In the genomic region with DNA sequence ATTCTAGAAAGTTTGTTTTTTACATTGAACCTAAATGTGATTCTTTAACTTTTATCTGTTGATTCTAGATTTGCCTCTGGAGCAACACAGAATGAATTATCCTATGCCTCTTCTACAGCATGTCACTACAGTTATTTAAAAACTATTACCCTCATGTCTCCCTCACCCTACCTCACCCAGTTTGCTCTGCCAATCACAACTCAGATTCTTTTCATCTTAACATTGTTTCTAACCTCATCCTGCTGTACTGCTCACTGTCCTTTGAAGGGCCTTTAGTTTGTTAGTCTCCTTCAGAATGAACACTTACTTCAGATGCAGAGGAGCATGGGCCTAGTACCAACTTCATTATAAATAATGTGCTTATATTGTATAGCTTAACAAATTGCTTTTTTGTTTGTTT, we compare ENCODE assay signal across 18 cellular contexts. TPM values are rescaled to one million over a fixed set of nuclear protein-coding genes. Genes with fewer than 3 reads are reported as not detected.
DNase-seq lines count a peak whose midpoint lies in the region; ATAC-seq lines count a peak whose summit lies in the region.
"Had no signal": no experiment of that assay in that cellular context is flagged by ENCODE, and none has a peak within 500 bp of the region (broad histone marks: within the 10 kb centered on the region; RNA-seq: fewer than 3 reads in every experiment).

No MANE protein-coding gene starts in this region.

- no peaks in the 10 kb centered on the region for H3K27me3 Mint-ChIP-seq in activated T-cell treated with anti-CD3 and anti-CD28 coated beads, Interleukin-2, amount 50 U/mL, for 72 hours (ENCODE audit: low read depth)
- H3K27me3 Mint-ChIP-seq in CD4-positive, alpha-beta memory T cell, result no peaks in the 10 kb centered on the region
- H3K27me3 Mint-ChIP-seq in activated CD8-positive, alpha-beta T cell treated with anti-CD3 and anti-CD28 coated beads, Interleukin-2, amount 10 ng/mL, durations not matched to agents 7 days and 5 days (ENCODE audit: low read depth), result no peaks in the 10 kb centered on the region
- H3K27me3 Mint-ChIP-seq in naive thymus-derived CD4-positive, alpha-beta T cell, result no peaks in the 10 kb centered on the region
- H3K27me3 Mint-ChIP-seq: activated CD8-positive, alpha-beta memory T cell treated with anti-CD3 and anti-CD28 coated beads, Interleukin-2, amount 10 ng/mL, durations not matched to agents 7 days and 5 days had no signal

- H3K27ac ChIP-seq in CD4-positive, alpha-beta memory T cell (ENCODE audit: low read depth, low read length), result no peak overlapping the region
- H3K27ac ChIP-seq in naive thymus-derived CD4-positive, alpha-beta T cell (ENCODE audit: low read depth, low read length), result peak overlapping the region; percentile 41
- no peak overlapping the region for H3K27ac ChIP-seq in effector memory CD4-positive, alpha-beta T cell (ENCODE audit: insufficient read depth, low read length, poor library complexity, severe bottlenecking)

- peak overlapping the region; percentile 80 for H3K27ac Mint-ChIP-seq in activated T-cell treated with anti-CD3 and anti-CD28 coated beads, Interleukin-2, amount 50 U/mL, for 72 hours
- H3K27ac Mint-ChIP-seq in CD4-positive, alpha-beta memory T cell, result peak overlapping the region in 6 of 7 donors; percentile 8 to 82 (median 58)
- H3K27ac Mint-ChIP-seq in activated CD8-positive, alpha-beta T cell treated with anti-CD3 and anti-CD28 coated beads, Interleukin-2, amount 10 ng/mL, durations not matched to agents 7 days and 5 days, result peak overlapping the region; percentile 10
- peak overlapping the region in 8 of 9 donors; percentile 10 to 63 (median 44) for H3K27ac Mint-ChIP-seq in naive thymus-derived CD4-positive, alpha-beta T cell
- H3K27ac Mint-ChIP-seq: mesothelial cell of epicardium had no signal

- intact Hi-C loops in CD4-positive, alpha-beta memory T cell (cut with micrococcal nuclease), result no loop called here
- intact Hi-C loops in naive thymus-derived CD4-positive, alpha-beta T cell (cut with micrococcal nuclease), result loop anchor here in 1 of 2 donors (1.0 kb wide), 1 partner anchor 9 kb away; no protein-coding TSS in a partner anchor

- no peaks in the 10 kb centered on the region for H3K27me3 ChIP-seq in CD4-positive, alpha-beta memory T cell (ENCODE audit: insufficient read depth, low read length)
- H3K27me3 ChIP-seq in naive thymus-derived CD4-positive, alpha-beta T cell (ENCODE audit: control insufficient read depth in 2 of 2, insufficient read depth in 2 of 2, low read length in 2 of 2), result no peaks in the 10 kb centered on the region
- no peaks in the 10 kb centered on the region for H3K27me3 ChIP-seq in effector memory CD4-positive, alpha-beta T cell (replicated peaks; ENCODE audit: control insufficient read depth, insufficient read depth, low read length, poor library complexity, severe bottlenecking)
- no peaks in the 10 kb centered on the region for H3K27me3 ChIP-seq in H7 (ENCODE audit: control insufficient read depth, insufficient read depth, low read length)
- H3K27me3 ChIP-seq: BE2C had no signal

- H3K36me3 Mint-ChIP-seq in activated T-cell treated with anti-CD3 and anti-CD28 coated beads, Interleukin-2, amount 50 U/mL, for 72 hours (ENCODE audit: insufficient read depth in 2 of 2), result peaks cover 8 to 26% of the 10 kb centered on the region in 2 donors
- H3K36me3 Mint-ChIP-seq in CD4-positive, alpha-beta memory T cell, result peaks cover 46 to 66% of the 10 kb centered on the region in 2 donors
- peaks cover 63% of the 10 kb centered on the region for H3K36me3 Mint-ChIP-seq in activated CD8-positive, alpha-beta T cell treated with anti-CD3 and anti-CD28 coated beads, Interleukin-2, amount 10 ng/mL, durations not matched to agents 7 days and 5 days (ENCODE audit: low read depth)
- peaks cover 14 to 63% (median 27%) of the 10 kb centered on the region in 5 donors for H3K36me3 Mint-ChIP-seq in naive thymus-derived CD4-positive, alpha-beta T cell

- peaks cover 33% of the 10 kb centered on the region for H3K36me3 ChIP-seq in CD4-positive, alpha-beta memory T cell (ENCODE audit: insufficient read depth, low read length)
- peaks cover 8 to 63% (median 26%) of the 10 kb centered on the region in 3 experiments for H3K36me3 ChIP-seq in naive thymus-derived CD4-positive, alpha-beta T cell (ENCODE audit: control insufficient read depth in 2 of 3, insufficient read depth in 3 of 3, low read length in 3 of 3)
- H3K36me3 ChIP-seq in effector memory CD4-positive, alpha-beta T cell (ENCODE audit: control insufficient read depth, insufficient read depth, low read length), result peaks cover 52% of the 10 kb centered on the region
- peaks cover 22% of the 10 kb centered on the region for H3K36me3 ChIP-seq in H7 (replicated peaks; ENCODE audit: control insufficient read depth, insufficient read depth, low read length)

- CTCF ChIA-PET in CD4-positive, alpha-beta memory T cell (lab: Charles Lee; ENCODE audit: partially characterized antibody), result interaction anchor here (1.6 kb wide), 1 partner anchor 22 kb away, joined by 4 read pairs; a partner anchor contains a TSS
- CTCF ChIA-PET in activated CD8-positive, alpha-beta T cell treated with anti-CD3 and anti-CD28 coated beads, Interleukin-2, amount 10 ng/mL, durations not matched to agents 7 days and 5 days (lab: Charles Lee), result interaction anchor here (0.6 to 3.0 kb wide), 6 partner anchors 10 to 231 kb away, joined by 3 to 11 read pairs (median 7); a partner anchor contains a TSS
- CTCF ChIA-PET in naive thymus-derived CD4-positive, alpha-beta T cell (lab: Charles Lee), result interaction anchor here (1.2 to 2.4 kb wide), 2 partner anchors 9 to 176 kb away, joined by 3 to 7 read pairs; no protein-coding TSS in a partner anchor

- peaks cover 17% of the 10 kb centered on the region for H3K4me1 Mint-ChIP-seq in activated T-cell treated with anti-CD3 and anti-CD28 coated beads, Interleukin-2, amount 50 U/mL, for 72 hours (ENCODE audit: low read depth)
- peaks cover 18 to 44% (median 27%) of the 10 kb centered on the region in 4 donors for H3K4me1 Mint-ChIP-seq in CD4-positive, alpha-beta memory T cell
- H3K4me1 Mint-ChIP-seq in activated CD8-positive, alpha-beta T cell treated with anti-CD3 and anti-CD28 coated beads, Interleukin-2, amount 10 ng/mL, durations not matched to agents 7 days and 5 days (ENCODE audit: low read depth), result peaks cover 16% of the 10 kb centered on the region
- peaks cover 12 to 52% (median 44%) of the 10 kb centered on the region in 7 donors for H3K4me1 Mint-ChIP-seq in naive thymus-derived CD4-positive, alpha-beta T cell
- H3K4me1 Mint-ChIP-seq: mesothelial cell of epicardium had no signal

- ATAC-seq in activated T-cell treated with anti-CD3 and anti-CD28 coated beads, Interleukin-2, amount 50 U/mL, for 72 hours (replicated peaks in 1 of 2), result no peak
- peak; percentile 23 for ATAC-seq in activated CD8-positive, alpha-beta T cell treated with anti-CD3 and anti-CD28 coated beads, Interleukin-2, amount 10 ng/mL, durations not matched to agents 7 days and 5 days
- peak; percentile 89 for ATAC-seq in naive thymus-derived CD4-positive, alpha-beta T cell
- ATAC-seq: activated CD8-positive, alpha-beta memory T cell treated with anti-CD3 and anti-CD28 coated beads, Interleukin-2, amount 10 ng/mL, durations not matched to agents 7 days and 5 days; HCT116; left lobe of liver had no signal

- POLR2A ChIA-PET in CD4-positive, alpha-beta memory T cell (lab: Charles Lee; ENCODE audit: partially characterized antibody), result interaction anchor here (1.9 kb wide), 1 partner anchor 21 kb away, joined by 14 read pairs; a partner anchor contains a TSS
- POLR2A ChIA-PET in activated CD8-positive, alpha-beta T cell treated with anti-CD3 and anti-CD28 coated beads, Interleukin-2, amount 10 ng/mL, durations not matched to agents 7 days and 5 days (lab: Charles Lee), result no interaction called here
- POLR2A ChIA-PET in naive thymus-derived CD4-positive, alpha-beta T cell (lab: Charles Lee), result interaction anchor here (0.9 to 1.5 kb wide), 4 partner anchors 8 to 52 kb away, joined by 3 to 5 read pairs (median 4); a partner anchor contains a TSS

- no peak overlapping the region for H3K4me3 Mint-ChIP-seq in activated T-cell treated with anti-CD3 and anti-CD28 coated beads, Interleukin-2, amount 50 U/mL, for 72 hours
- H3K4me3 Mint-ChIP-seq in CD4-positive, alpha-beta memory T cell, result peak overlapping the region in 1 of 8 donors; percentile 41
- no peak overlapping the region for H3K4me3 Mint-ChIP-seq in activated CD8-positive, alpha-beta T cell treated with anti-CD3 and anti-CD28 coated beads, Interleukin-2, amount 10 ng/mL, durations not matched to agents 7 days and 5 days
- peak overlapping the region in 5 of 10 donors; percentile 1 to 42 (median 22) for H3K4me3 Mint-ChIP-seq in naive thymus-derived CD4-positive, alpha-beta T cell
- H3K4me3 Mint-ChIP-seq: activated CD8-positive, alpha-beta memory T cell treated with anti-CD3 and anti-CD28 coated beads, Interleukin-2, amount 10 ng/mL, durations not matched to agents 7 days and 5 days; mesothelial cell of epicardium had no signal

- no peak overlapping the region for H3K4me3 ChIP-seq in CD4-positive, alpha-beta memory T cell (ENCODE audit: low read length in 2 of 2)
- H3K4me3 ChIP-seq in naive thymus-derived CD4-positive, alpha-beta T cell (ENCODE audit: low read length), result no peak overlapping the region
- no peak overlapping the region for H3K4me3 ChIP-seq in effector memory CD4-positive, alpha-beta T cell (ENCODE audit: insufficient read depth, low read depth, low read length, poor library complexity, severe bottlenecking)
- H3K4me3 ChIP-seq in H7 (ENCODE audit: insufficient read depth, low read depth, low read length), result no peak overlapping the region

- H3K9me3 Mint-ChIP-seq in activated T-cell treated with anti-CD3 and anti-CD28 coated beads, Interleukin-2, amount 50 U/mL, for 72 hours, result no peaks in the 10 kb centered on the region
- no peaks in the 10 kb centered on the region for H3K9me3 Mint-ChIP-seq in CD4-positive, alpha-beta memory T cell
- no peaks in the 10 kb centered on the region for H3K9me3 Mint-ChIP-seq in activated CD8-positive, alpha-beta T cell treated with anti-CD3 and anti-CD28 coated beads, Interleukin-2, amount 10 ng/mL, durations not matched to agents 7 days and 5 days (ENCODE audit: insufficient read depth)
- H3K9me3 Mint-ChIP-seq in naive thymus-derived CD4-positive, alpha-beta T cell, result peaks cover 0 to 3% (median 0%) of the 10 kb centered on the region in 11 donors

- DNase-seq in activated T-cell treated with anti-CD3 and anti-CD28 coated beads, Interleukin-2, amount 50 U/mL, for 72 hours, result no peak
- DNase-seq in activated T-cell treated with anti-CD3 and anti-CD28 coated beads, Interleukin-2, amount 50 U/mL, for 1 hour, result no peak
- no peak for DNase-seq in CD4-positive, alpha-beta memory T cell
- DNase-seq in activated CD8-positive, alpha-beta T cell treated with anti-CD3 and anti-CD28 coated beads, Interleukin-2, amount 10 ng/mL, durations not matched to agents 7 days and 5 days, result no peak
- DNase-seq in naive thymus-derived CD4-positive, alpha-beta T cell, result peak in 6 of 9 donors; percentile 38 to 63 (median 58)
- DNase-seq in stimulated activated CD8-positive, alpha-beta memory T cell treated with anti-CD3 and anti-CD28 coated beads, Interleukin-4, amount 100 ng/mL, for 48 hours, result no peak
- DNase-seq in effector memory CD4-positive, alpha-beta T cell, result no peak
- DNase-seq in H7, result no peak
- DNase-seq: activated CD4-positive, CD25-positive, alpha-beta regulatory T cell treated with anti-CD3 and anti-CD28 coated beads, Interleukin-2, amount 50 U/mL, for 72 hours; activated CD8-positive, alpha-beta memory T cell treated with anti-CD3 and anti-CD28 coated beads, Interleukin-2, amount 10 ng/mL, durations not matched to agents 7 days and 5 days; activated effector memory CD4-positive, alpha-beta T cell treated with anti-CD3 and anti-CD28 coated beads, Interleukin-2, amount 50 U/mL, for 16 hours; BE2C; NCI-H1417; NCI-H526; stimulated activated CD4-positive, alpha-beta T cell treated with anti-CD3 and anti-CD28 coated beads, Interleukin-12 subunit alpha, Interleukin-12 subunit beta, amount 100 ng/mL, for 4 hours had no signal

- H3K9me3 ChIP-seq in CD4-positive, alpha-beta memory T cell (ENCODE audit: control insufficient read depth in 1 of 2, low read length in 2 of 2), result no peaks in the 10 kb centered on the region
- H3K9me3 ChIP-seq in naive thymus-derived CD4-positive, alpha-beta T cell (ENCODE audit: control insufficient read depth in 2 of 3, low read length in 3 of 3), result no peaks in the 10 kb centered on the region
- H3K9me3 ChIP-seq in effector memory CD4-positive, alpha-beta T cell (ENCODE audit: control insufficient read depth, low read length), result no peaks in the 10 kb centered on the region
- H3K9me3 ChIP-seq: BE2C had no signal

- peaks cover 6% of the 10 kb centered on the region for H3K4me1 ChIP-seq in CD4-positive, alpha-beta memory T cell (ENCODE audit: insufficient read depth, low read length)
- H3K4me1 ChIP-seq in naive thymus-derived CD4-positive, alpha-beta T cell (ENCODE audit: control insufficient read depth in 2 of 2, insufficient read depth in 2 of 2, low read length in 2 of 2), result peaks cover 0 to 16% of the 10 kb centered on the region in 2 donors
- H3K4me1 ChIP-seq in effector memory CD4-positive, alpha-beta T cell (ENCODE audit: control insufficient read depth, insufficient read depth, low read length, poor library complexity, severe bottlenecking), result peaks cover 2% of the 10 kb centered on the region

RNA-seq across cellular contexts. Expression of a gene that starts 21.5 kb away (rescaled TPM):
- total RNA-seq in activated T-cell treated with anti-CD3 and anti-CD28 coated beads, Interleukin-2, amount 50 U/mL, for 72 hours, result 10 to 100 TPM; 62.6 to 67.1 TPM
- 10 to 100 TPM; 83.1 to 90.3 TPM for total RNA-seq in CD4-positive, alpha-beta memory T cell
- 10 to 100 TPM in 1 of 2 donors, 1 to 10 TPM in 1; 2.5 to 21.5 TPM for polyA plus RNA-seq in CD4-positive, alpha-beta memory T cell
- 10 to 100 TPM; 58.2 to 58.4 TPM for total RNA-seq in activated CD8-positive, alpha-beta T cell treated with anti-CD3 and anti-CD28 coated beads, Interleukin-2, amount 10 ng/mL, durations not matched to agents 7 days and 5 days
- total RNA-seq in naive thymus-derived CD4-positive, alpha-beta T cell, result 100 to 1,000 TPM in 3 of 5 experiments, 10 to 100 TPM in 2; 84.7 to 119 (median 109) TPM
- 10 to 100 TPM; 13.5 to 26.8 TPM for polyA plus RNA-seq in naive thymus-derived CD4-positive, alpha-beta T cell
- 10.1 and 29.6 TPM in 2 replicates for total RNA-seq in H7 (2014; rRNA removed; shearing (Covaris generic))

Comparison
In these comparisons a context has a peak if more than half of its experiments do, and no peak if none do; other contexts are left out.
1. ATAC-seq: peak in activated CD8-positive, alpha-beta T cell treated with anti-CD3 and anti-CD28 coated beads, Interleukin-2, amount 10 ng/mL, durations not matched to agents 7 days and 5 days (single experiment) and naive thymus-derived CD4-positive, alpha-beta T cell (single experiment); none in activated T-cell treated with anti-CD3 and anti-CD28 coated beads, Interleukin-2, amount 50 U/mL, for 72 hours (0 of 2).
2. DNase-seq: peak in naive thymus-derived CD4-positive, alpha-beta T cell (6 of 9); none in activated T-cell treated with anti-CD3 and anti-CD28 coated beads, Interleukin-2, amount 50 U/mL, for 72 hours (0 of 2), activated T-cell treated with anti-CD3 and anti-CD28 coated beads, Interleukin-2, amount 50 U/mL, for 1 hour (single experiment), CD4-positive, alpha-beta memory T cell (0 of 5), activated CD8-positive, alpha-beta T cell treated with anti-CD3 and anti-CD28 coated beads, Interleukin-2, amount 10 ng/mL, durations not matched to agents 7 days and 5 days (single experiment), stimulated activated CD8-positive, alpha-beta memory T cell treated with anti-CD3 and anti-CD28 coated beads, Interleukin-4, amount 100 ng/mL, for 48 hours (single experiment), effector memory CD4-positive, alpha-beta T cell (0 of 3) and H7 (single experiment).
3. H3K27ac Mint-ChIP-seq: peak in every context shown above with its lines; median percentile 80 in activated T-cell treated with anti-CD3 and anti-CD28 coated beads, Interleukin-2, amount 50 U/mL, for 72 hours; 58 in CD4-positive, alpha-beta memory T cell; 44 in naive thymus-derived CD4-positive, alpha-beta T cell; 10 in activated CD8-positive, alpha-beta T cell treated with anti-CD3 and anti-CD28 coated beads, Interleukin-2, amount 10 ng/mL, durations not matched to agents 7 days and 5 days.